Comparison of ENCODE assay signal across 12 cellular contexts in genomic region chr1:10646347-10646861, GRCh38.
DNase-seq lines count a peak whose midpoint lies in the region; ATAC-seq and TF ChIP-seq lines count a peak whose summit lies in the region.
"Had no signal": no experiment of that assay in that cellular context is flagged by ENCODE, and none has a peak within 500 bp of the region (broad histone marks: within the 10 kb centered on the region; RNA-seq: fewer than 3 reads in every experiment).

No MANE protein-coding gene starts in this region.

- CTCF ChIA-PET in mammary epithelial cell (lab: Charles Lee; ENCODE audit: low non-redundant PET) (no interaction called here), Calu3 (lab: Charles Lee) (interaction anchor here (0.6 kb wide), 1 partner anchor 11 kb away, joined by 3 read pairs; no protein-coding TSS in a partner anchor)

- H3K4me3 Mint-ChIP-seq in Calu3 (ENCODE audit: low read depth, unreplicated experiment): no peak overlapping the region
- H3K4me3 Mint-ChIP-seq: stimulated activated naive B cell treated with anti-CD40 and anti-IgM and Interleukin-4, amounts not matched to agents 10 μg/mL and 1 μg/mL and 100 μg/mL, for 72 hours had no signal

- H3K9ac ChIP-seq in mammary epithelial cell (ENCODE audit: insufficient read depth, low read length): no peak overlapping the region

- dilution Hi-C loops in mammary epithelial cell (cut with HindIII; ENCODE audit: low sequenced_read_pairs): no loop called here

- no peak for TF ChIP-seq EP300 in Ishikawa (IDR thresholded peaks at IDR 0.05; ENCODE audit: borderline replicate concordance)

- H3K4me3 ChIP-seq in mammary epithelial cell (replicated peaks in 1 of 3; ENCODE audit: insufficient read depth in 1 of 3, low read depth in 2 of 3, low read length in 3 of 3): no peak overlapping the region
- H3K4me3 ChIP-seq: gastroesophageal sphincter, pancreas had no signal

- no peak for TF ChIP-seq RAD21 in Ishikawa (IDR thresholded peaks at IDR 0.05; ENCODE audit: low read depth)

- H3K27me3 Mint-ChIP-seq in Calu3 (ENCODE audit: unreplicated experiment): no peaks in the 10 kb centered on the region
- H3K27me3 Mint-ChIP-seq: stimulated activated naive B cell treated with anti-CD40 and anti-IgM and Interleukin-4, amounts not matched to agents 10 μg/mL and 1 μg/mL and 100 μg/mL, for 72 hours had no signal

- no peaks in the 10 kb centered on the region for H3K27me3 ChIP-seq in mammary epithelial cell (ENCODE audit: insufficient read depth, low read length)
- H3K27me3 ChIP-seq: gastroesophageal sphincter, pancreas had no signal

- no peaks in the 10 kb centered on the region for H3K9me3 Mint-ChIP-seq in Calu3 (ENCODE audit: low read depth, unreplicated experiment)
- H3K9me3 Mint-ChIP-seq: stimulated activated naive B cell treated with anti-CD40 and anti-IgM and Interleukin-4, amounts not matched to agents 10 μg/mL and 1 μg/mL and 100 μg/mL, for 72 hours had no signal

- H3K4me1 ChIP-seq in mammary epithelial cell (ENCODE audit: insufficient read depth, low read length): peaks cover 19% of the 10 kb centered on the region
- H3K4me1 ChIP-seq: pancreas had no signal

- H3K9me3 ChIP-seq in mammary epithelial cell (replicated peaks; ENCODE audit: insufficient read depth, low read length): no peaks in the 10 kb centered on the region
- H3K9me3 ChIP-seq: gastroesophageal sphincter, pancreas had no signal

- H3K36me3 ChIP-seq in mammary epithelial cell (ENCODE audit: insufficient read depth, low read length): no peaks in the 10 kb centered on the region

- no peaks in the 10 kb centered on the region for H3K79me2 ChIP-seq in mammary epithelial cell (ENCODE audit: insufficient read depth, low read length)

- H3K27ac Mint-ChIP-seq in Calu3 (ENCODE audit: unreplicated experiment): no peak overlapping the region
- H3K27ac Mint-ChIP-seq: stimulated activated naive B cell treated with anti-CD40 and anti-IgM and Interleukin-4, amounts not matched to agents 10 μg/mL and 1 μg/mL and 100 μg/mL, for 72 hours had no signal

- in situ Hi-C loops in mammary epithelial cell (cut with MboI; ENCODE audit: low sequenced_read_pairs in 2 of 2): no loop called here

- H3K4me1 Mint-ChIP-seq in Calu3 (ENCODE audit: low read depth, unreplicated experiment): no peaks in the 10 kb centered on the region
- H3K4me1 Mint-ChIP-seq: stimulated activated naive B cell treated with anti-CD40 and anti-IgM and Interleukin-4, amounts not matched to agents 10 μg/mL and 1 μg/mL and 100 μg/mL, for 72 hours had no signal

- BruUV-seq in mammary epithelial cell (replicated peaks; lab: Mats Ljungman, UMichigan) (no TSS peak), Calu3 (replicated peaks; lab: Mats Ljungman, UMichigan) (no TSS peak)

- no peak overlapping the region for H2AFZ ChIP-seq in mammary epithelial cell (ENCODE audit: low read depth, low read length)

- no peak overlapping the region for H3K4me2 ChIP-seq in mammary epithelial cell (ENCODE audit: insufficient read depth, low read depth, low read length)

- 86% methylated on average over 12 of the region's 12 CpGs for WGBS in mammary epithelial cell (ENCODE audit: low coverage, missing lambda C conversion rate)

- TF ChIP-seq CTCF in mammary epithelial cell (conservative IDR thresholded peaks at IDR 0.05 in 1 of 2, IDR thresholded peaks at IDR 0.05 in 1 of 2; ENCODE audit: extremely low read depth in 1 of 2, insufficient read depth in 1 of 2, low read depth in 1 of 2, low read length in 2 of 2) (no peak), Calu3 (IDR thresholded peaks at IDR 0.05; ENCODE audit: unreplicated experiment) (no peak)

- H3K36me3 Mint-ChIP-seq in Calu3 (ENCODE audit: insufficient read depth, unreplicated experiment): peaks cover 16% of the 10 kb centered on the region

- no peak overlapping the region for H3K27ac ChIP-seq in mammary epithelial cell (ENCODE audit: insufficient read depth, low read depth, low read length)
- H3K27ac ChIP-seq: gastroesophageal sphincter, pancreas had no signal

- intact Hi-C loops in mammary epithelial cell (cut with micrococcal nuclease) (no loop called here), left colon (cut with DNase I, micrococcal nuclease) (no loop called here), Calu3 (cut with micrococcal nuclease; ENCODE audit: unreplicated experiment) (no loop called here)

- ATAC-seq in left colon: peak; percentile 75
- ATAC-seq: gastroesophageal sphincter had no signal

- H4K20me1 ChIP-seq in mammary epithelial cell (ENCODE audit: insufficient read depth, low read length): no peaks in the 10 kb centered on the region

- peak; percentile 10 for DNase-seq in CD1c-positive myeloid dendritic cell (ENCODE audit: extremely low spot score)
- peak; percentile 68 for DNase-seq in mammary epithelial cell
- DNase-seq in left colon: no peak
- no peak for DNase-seq in Calu3
- no peak for DNase-seq in T-helper 1 cell
- DNase-seq in activated CD8-positive, alpha-beta memory T cell treated with anti-CD3 and anti-CD28 coated beads, Interleukin-2, amount 50 U/mL, for 4 hours: no peak
- no peak for DNase-seq in activated naive CD4-positive, alpha-beta T cell treated with anti-CD3 and anti-CD28 coated beads, Interleukin-2, amount 50 U/mL, for 16 hours
- DNase-seq: pancreas; SIG-M5; stimulated activated naive B cell treated with anti-CD40 and anti-IgM and Interleukin-4, amounts not matched to agents 10 μg/mL and 1 μg/mL and 100 μg/mL, for 72 hours had no signal

TF ChIP-seq in Ishikawa, 13 proteins besides CTCF, POLR2A, EP300 and RAD21:
- no peak for TF ChIP-seq CEBPB (IDR thresholded peaks at IDR 0.05)
- TF ChIP-seq YY1 (IDR thresholded peaks at IDR 0.05; ENCODE audit: low read depth): 0 out of 2 replicates have a peak, but pooled peaks have one; percentile 36
- no peak for TF ChIP-seq TAF1 (IDR thresholded peaks at IDR 0.05; ENCODE audit: low read depth)

Comparison
In these comparisons a context has a peak if more than half of its experiments do, and no peak if none do; other contexts are left out.
1. DNase-seq: peak in CD1c-positive myeloid dendritic cell (single experiment) and mammary epithelial cell (single experiment); none in left colon (0 of 2), Calu3 (single experiment), T-helper 1 cell (0 of 5), activated CD8-positive, alpha-beta memory T cell treated with anti-CD3 and anti-CD28 coated beads, Interleukin-2, amount 50 U/mL, for 4 hours (single experiment) and activated naive CD4-positive, alpha-beta T cell treated with anti-CD3 and anti-CD28 coated beads, Interleukin-2, amount 50 U/mL, for 16 hours (single experiment).